22 cellular contexts compared by ENCODE assay signal in genomic region chr1:10271869-10272268, GRCh38.
DNase-seq lines count a peak whose midpoint lies in the region; ATAC-seq and TF ChIP-seq lines count a peak whose summit lies in the region.
"Had no signal": no experiment of that assay in that cellular context is flagged by ENCODE, and none has a peak within 500 bp of the region (broad histone marks: within the 10 kb centered on the region; RNA-seq: fewer than 3 reads in every experiment).

No MANE protein-coding gene starts in this region.

- peaks cover 48% of the 10 kb centered on the region for H3K36me3 Mint-ChIP-seq in osteocyte (ENCODE audit: unreplicated experiment)

- TF ChIP-seq CTCF in osteocyte (IDR thresholded peaks at IDR 0.05): no peak
- TF ChIP-seq CTCF in right lobe of liver (IDR thresholded peaks at IDR 0.05): no peak

- H3K9me3 Mint-ChIP-seq in osteocyte (ENCODE audit: unreplicated experiment): no peaks in the 10 kb centered on the region
- H3K9me3 Mint-ChIP-seq: CD4-positive, alpha-beta memory T cell; GM23338 had no signal

- H3K36me3 ChIP-seq in right lobe of liver: peaks cover 0 to 21% (median under 1%) of the 10 kb centered on the region in 4 donors

- DNase-seq in DMS 273 (lab: John Stamatoyannopoulos, UW; ENCODE audit: unreplicated experiment) (peak; percentile 27), DMS 273 treated with DMSO at 0.1 percent for 48 hours (lab: John Stamatoyannopoulos, UW) (no peak), NCI-H1694 (lab: John Stamatoyannopoulos, UW) (peak; percentile 11), osteocyte (ENCODE audit: extremely low spot score, unreplicated experiment) (no peak), right lobe of liver (no peak), SKM-1 (lab: John Stamatoyannopoulos, UW; ENCODE audit: unreplicated experiment) (no peak), NCI-H1105 treated with DMSO at 0.1 percent for 48 hours (lab: John Stamatoyannopoulos, UW) (no peak)
- DNase-seq: ACHN; Caco-2; CD4-positive, alpha-beta memory T cell; DMS153; KG1; MV-4-11; NCI-H187; NCI-H510A; NCI-H774 had no signal

- no peaks in the 10 kb centered on the region for H3K4me1 Mint-ChIP-seq in osteocyte (ENCODE audit: unreplicated experiment)
- H3K4me1 Mint-ChIP-seq: GM23338 had no signal

- WGBS in right lobe of liver (ENCODE audit: insufficient coverage, low coverage, low lambda C conversion rate, missing lambda C conversion rate): 88% methylated on average over 2 of the region's 2 CpGs

- no peaks in the 10 kb centered on the region for H3K9me3 ChIP-seq in right lobe of liver
- H3K9me3 ChIP-seq: BLaER1 treated with 17β-estradiol and CSF1 and Interleukin-3, amounts not matched to agents 10 nM and 100 nM; Caco-2; HAP-1 had no signal

- no peak for TF ChIP-seq POLR2A in right lobe of liver (IDR thresholded peaks at IDR 0.05)

- H3K4me1 ChIP-seq in right lobe of liver: peaks cover 0 to 13% (median 5%) of the 10 kb centered on the region in 4 donors
- H3K4me1 ChIP-seq: BLaER1 treated with 17β-estradiol and CSF1 and Interleukin-3, amounts not matched to agents 10 nM and 100 nM had no signal

- H3K4me3 ChIP-seq in right lobe of liver: no peak overlapping the region
- H3K4me3 ChIP-seq: BLaER1 treated with 17β-estradiol and CSF1 and Interleukin-3, amounts not matched to agents 10 nM and 100 nM; GM23338; HAP-1 had no signal

- peak overlapping the region; percentile 16 for H3K27ac ChIP-seq in cingulate gyrus (ENCODE audit: low read depth, low read length)
- no peak overlapping the region for H3K27ac ChIP-seq in right lobe of liver
- H3K27ac ChIP-seq: 22Rv1; BLaER1 treated with 17β-estradiol and CSF1 and Interleukin-3, amounts not matched to agents 10 nM and 100 nM had no signal

- ATAC-seq in right lobe of liver: no peak
- ATAC-seq: GM23338, Panc1 had no signal

- intact Hi-C loops in right lobe of liver (cut with DNase I): no loop called here

- no peaks in the 10 kb centered on the region for H3K27me3 Mint-ChIP-seq in osteocyte (ENCODE audit: unreplicated experiment)
- H3K27me3 Mint-ChIP-seq: CD4-positive, alpha-beta memory T cell had no signal

- no peaks in the 10 kb centered on the region for H3K27me3 ChIP-seq in right lobe of liver
- H3K27me3 ChIP-seq: BLaER1 treated with 17β-estradiol and CSF1 and Interleukin-3, amounts not matched to agents 10 nM and 100 nM had no signal

- peak overlapping the region; percentile 3 for H3K27ac Mint-ChIP-seq in osteocyte (ENCODE audit: unreplicated experiment)
- H3K27ac Mint-ChIP-seq: CD4-positive, alpha-beta memory T cell; GM23338 had no signal

- no peak overlapping the region for H3K4me3 Mint-ChIP-seq in osteocyte (ENCODE audit: unreplicated experiment)
- H3K4me3 Mint-ChIP-seq: CD4-positive, alpha-beta memory T cell; GM23338 had no signal

Comparison
In these comparisons a context has a peak if more than half of its experiments do, and no peak if none do; other contexts are left out.
1. DNase-seq: peak in DMS 273 (single experiment) and NCI-H1694 (single experiment); none in DMS 273 treated with DMSO at 0.1 percent for 48 hours (single experiment), osteocyte (single experiment), right lobe of liver (0 of 3), SKM-1 (single experiment) and NCI-H1105 treated with DMSO at 0.1 percent for 48 hours (single experiment).